30 cellular contexts compared by ENCODE assay signal in the genomic region with DNA sequence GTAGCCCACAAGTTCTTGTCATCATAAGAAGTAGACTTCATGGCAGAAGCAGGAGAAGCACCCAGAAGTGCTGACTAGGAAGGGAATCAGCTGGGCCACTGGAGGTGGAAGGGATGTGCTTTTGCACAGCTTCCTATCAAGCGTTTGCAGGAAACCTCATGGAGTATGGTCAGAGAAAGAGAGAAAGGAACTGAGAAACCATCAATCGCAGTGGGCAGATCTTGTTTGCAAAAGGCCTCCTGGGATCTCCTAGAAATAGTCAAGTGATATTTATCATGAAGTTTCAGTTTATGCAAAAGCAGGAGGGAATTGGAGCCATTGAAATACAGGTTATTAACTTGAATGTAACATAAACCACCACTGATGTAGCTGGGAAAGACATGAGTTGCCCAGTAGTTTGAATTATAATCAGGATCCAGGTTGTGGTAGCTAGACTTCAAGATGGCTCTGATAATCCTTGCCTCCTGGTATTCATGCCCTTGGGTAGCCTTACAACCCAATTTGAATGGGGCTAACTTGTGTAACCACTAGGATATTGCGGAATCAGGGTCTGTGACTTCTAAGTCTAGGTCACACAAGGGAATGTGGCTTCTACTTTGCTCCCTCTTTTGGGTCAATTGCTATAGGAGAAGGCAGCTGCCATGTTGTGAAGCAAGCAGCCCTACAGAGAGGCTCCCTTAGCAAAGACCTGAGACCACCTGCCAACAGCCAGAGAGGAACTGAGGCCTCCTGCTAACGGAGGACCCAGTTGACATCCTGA.
"Had no signal": no experiment of that assay in that cellular context is flagged by ENCODE, and none has a peak within 500 bp of the region (broad histone marks: within the 10 kb centered on the region; RNA-seq: fewer than 3 reads in every experiment).

No MANE protein-coding gene starts in this region.

- H2AFZ ChIP-seq: hepatocyte, parathyroid adenoma had no signal

- DNase-seq: dorsolateral prefrontal cortex; effector CD4-positive, alpha-beta T cell; foreskin fibroblast; gastrocnemius medialis; heart left ventricle; left cardiac atrium; left lung; mesenchymal stem cell; mucosa of descending colon; naive B cell; right lobe of liver; small intestine; stimulated activated CD4-positive, alpha-beta T cell treated with anti-CD3 and anti-CD28 coated beads, Interleukin-1b, Interleukin-23, amount 100 ng/mL, for 48 hours; stimulated activated CD4-positive, alpha-beta T cell treated with anti-CD3 and anti-CD28 coated beads, Interleukin-4, amount 100 ng/mL, for 1 hour; stimulated activated CD8-positive, alpha-beta memory T cell treated with anti-CD3 and anti-CD28 coated beads, Interleukin-4, amount 100 ng/mL, for 48 hours; stimulated activated naive CD8-positive, alpha-beta T cell treated with anti-CD3 and anti-CD28 coated beads, Interleukin-15, Interleukin-2, amounts not matched to agents 100 U/mL and 50 U/mL, for 24 hours; substantia nigra; testis; tibial artery had no signal

- H3K27ac ChIP-seq: dorsolateral prefrontal cortex, epithelial cell of prostate, gastrocnemius medialis, heart left ventricle, hepatocyte, left lung, neutrophil, parathyroid adenoma, right lobe of liver, testis, tibial artery had no signal

- ATAC-seq: esophagus mucosa; gastrocnemius medialis; heart left ventricle; left cardiac atrium; left lung; mucosa of descending colon; natural killer cell treated with Interleukin-12 subunit alpha and Interleukin-12 subunit beta and Interleukin-15 and Interleukin-18, amount 100 ng/mL, for 72 hours; right lobe of liver; stimulated activated naive CD8-positive, alpha-beta T cell treated with anti-CD3 and anti-CD28 coated beads, Interleukin-15, Interleukin-2, amounts not matched to agents 100 U/mL and 50 U/mL, for 24 hours had no signal

- H3K9ac ChIP-seq: parathyroid adenoma had no signal

- H3K79me2 ChIP-seq: hepatocyte, parathyroid adenoma had no signal

- H3K4me2 ChIP-seq: hepatocyte had no signal

- H3K9me3 ChIP-seq: gastrocnemius medialis, heart left ventricle, neutrophil, right lobe of liver, testis, tibial artery had no signal

- H3K4me1 ChIP-seq: gastrocnemius medialis, heart left ventricle, left lung, parathyroid adenoma, right lobe of liver, testis, tibial artery had no signal

- H3K4me3 ChIP-seq: dorsolateral prefrontal cortex, gastrocnemius medialis, heart left ventricle, hepatocyte, left lung, mucosa of descending colon, right lobe of liver, testis, tibial artery had no signal

- FAIRE-seq: islet of Langerhans, small intestine had no signal

- H3K4me1 Mint-ChIP-seq: mesothelial cell of epicardium, neural crest cell had no signal

- H3K27me3 ChIP-seq: gastrocnemius medialis, heart left ventricle, hepatocyte, left lung, neutrophil, right lobe of liver, testis, tibial artery had no signal

- H3K9me3 Mint-ChIP-seq: mesothelial cell of epicardium, naive B cell had no signal

- H3K27ac Mint-ChIP-seq: mesothelial cell of epicardium; natural killer cell treated with Interleukin-12 subunit alpha and Interleukin-12 subunit beta and Interleukin-15 and Interleukin-18, amount 100 ng/mL, for 72 hours; progenitor cell of endocrine pancreas; type B pancreatic cell had no signal

- H3K36me3 ChIP-seq: gastrocnemius medialis, heart left ventricle, left lung, neutrophil, right lobe of liver, tibial artery had no signal

- H3K36me3 Mint-ChIP-seq: mesothelial cell of epicardium; naive B cell; natural killer cell treated with Interleukin-12 subunit alpha and Interleukin-12 subunit beta and Interleukin-15 and Interleukin-18, amount 100 ng/mL, for 72 hours; type B pancreatic cell had no signal

- H3K4me3 Mint-ChIP-seq: mesothelial cell of epicardium; naive B cell; natural killer cell treated with Interleukin-12 subunit alpha and Interleukin-12 subunit beta and Interleukin-15 and Interleukin-18, amount 100 ng/mL, for 72 hours; neural crest cell; type B pancreatic cell had no signal

- H3K27me3 Mint-ChIP-seq: naive B cell had no signal
